In genomic region chr16:89297870-89298545, GRCh38 we compare ENCODE assay signal across 16 cellular contexts.
DNase-seq lines count a peak whose midpoint lies in the region; ATAC-seq and TF ChIP-seq lines count a peak whose summit lies in the region.
"Had no signal": no experiment of that assay in that cellular context is flagged by ENCODE, and none has a peak within 500 bp of the region (broad histone marks: within the 10 kb centered on the region; RNA-seq: fewer than 3 reads in every experiment).

No MANE protein-coding gene starts in this region.

- in situ Hi-C loops in transverse colon (cut with MboI; ENCODE audit: low pct_ligation_motif_present in 1 of 4, low pct_unique_long_range_greater_than_20kb in 1 of 4, low sequenced_read_pairs in 3 of 4): no loop called here

- H3K27me3 ChIP-seq in CD4-positive, alpha-beta T cell (ENCODE audit: control insufficient read depth, insufficient read depth, low read length): no peaks in the 10 kb centered on the region
- H3K27me3 ChIP-seq in GM23338 (ENCODE audit: insufficient read depth): no peaks in the 10 kb centered on the region
- H3K27me3 ChIP-seq in transverse colon: no peaks in the 10 kb centered on the region
- H3K27me3 ChIP-seq: SJCRH30, suprapubic skin had no signal

- H3F3A ChIP-seq in GM23338 (replicated peaks; ENCODE audit: low read depth): peaks cover 21% of the 10 kb centered on the region

- no peak for TF ChIP-seq EP300 in transverse colon (IDR thresholded peaks at IDR 0.05; ENCODE audit: low read depth)

- no peak overlapping the region for H3K4me2 ChIP-seq in GM23338
- H3K4me2 ChIP-seq: KMS-11 had no signal

- no peak for TF ChIP-seq POLR2A in transverse colon (IDR thresholded peaks at IDR 0.05)

- H3K27me3 Mint-ChIP-seq in CD4-positive, alpha-beta T cell: no peaks in the 10 kb centered on the region
- peaks cover 37% of the 10 kb centered on the region for H3K27me3 Mint-ChIP-seq in GM23338 (ENCODE audit: insufficient read depth, low read depth, poor library complexity)
- no peaks in the 10 kb centered on the region for H3K27me3 Mint-ChIP-seq in activated naive CD8-positive, alpha-beta T cell treated with anti-CD3 and anti-CD28 coated beads, Interleukin-2, amount 50 U/mL, for 24 hours
- no peaks in the 10 kb centered on the region for H3K27me3 Mint-ChIP-seq in naive thymus-derived CD8-positive, alpha-beta T cell
- H3K27me3 Mint-ChIP-seq: CD4-positive, CD25-positive, alpha-beta regulatory T cell had no signal

- no peaks in the 10 kb centered on the region for H3K9me2 ChIP-seq in GM23338 (ENCODE audit: insufficient read depth)

- H3K4me1 Mint-ChIP-seq in CD4-positive, alpha-beta T cell (ENCODE audit: low read depth): peaks cover 42% of the 10 kb centered on the region
- H3K4me1 Mint-ChIP-seq in GM23338: peaks cover 57% of the 10 kb centered on the region
- peaks cover 30% of the 10 kb centered on the region for H3K4me1 Mint-ChIP-seq in activated naive CD8-positive, alpha-beta T cell treated with anti-CD3 and anti-CD28 coated beads, Interleukin-2, amount 50 U/mL, for 24 hours
- H3K4me1 Mint-ChIP-seq in naive thymus-derived CD8-positive, alpha-beta T cell: peaks cover 27 to 67% (median 53%) of the 10 kb centered on the region in 4 donors

- peak overlapping the region; percentile 55 for H3K27ac Mint-ChIP-seq in CD4-positive, alpha-beta T cell
- H3K27ac Mint-ChIP-seq in GM23338: peak overlapping the region; percentile 82; the same call in 1 of the 2 replicates
- H3K27ac Mint-ChIP-seq in activated naive CD8-positive, alpha-beta T cell treated with anti-CD3 and anti-CD28 coated beads, Interleukin-2, amount 50 U/mL, for 24 hours: peak overlapping the region; percentile 30
- peak overlapping the region; percentile 27 to 82 (median 62) for H3K27ac Mint-ChIP-seq in naive thymus-derived CD8-positive, alpha-beta T cell

- no peak for DNase-seq in CD4-positive, alpha-beta T cell
- DNase-seq in GM23338 (ENCODE audit: low spot score) (no peak), transverse colon (no peak), NCI-H446 treated with DMSO at 0.1 percent for 48 hours (lab: John Stamatoyannopoulos, UW) (no peak), HK-2 (ENCODE audit: unreplicated experiment) (no peak)
- DNase-seq in activated naive CD8-positive, alpha-beta T cell treated with anti-CD3 and anti-CD28 coated beads, Interleukin-2, amount 50 U/mL, for 24 hours: no peak
- DNase-seq in naive thymus-derived CD8-positive, alpha-beta T cell: no peak
- DNase-seq: activated effector memory CD4-positive, alpha-beta T cell treated with Interleukin-2 at 50 U/mL for 16 hours; CD4-positive, CD25-positive, alpha-beta regulatory T cell; cerebellar nuclear complex; NCI-H187 had no signal

- CTCF ChIA-PET in CD4-positive, alpha-beta T cell (lab: Charles Lee): no interaction called here

- no peak overlapping the region for H2AFZ ChIP-seq in GM23338

- WGBS in transverse colon (ENCODE audit: low coverage in 1 of 2), 2 donors: 75% methylated on average over 17 of the region's 19 CpGs; no CpG with 5 or more reads in 1 of the 2 donors

- no peaks in the 10 kb centered on the region for H3K9me3 Mint-ChIP-seq in CD4-positive, alpha-beta T cell
- no peaks in the 10 kb centered on the region; the same call in none of the 3 replicates for H3K9me3 Mint-ChIP-seq in GM23338
- no peaks in the 10 kb centered on the region for H3K9me3 Mint-ChIP-seq in activated naive CD8-positive, alpha-beta T cell treated with anti-CD3 and anti-CD28 coated beads, Interleukin-2, amount 50 U/mL, for 24 hours
- H3K9me3 Mint-ChIP-seq in naive thymus-derived CD8-positive, alpha-beta T cell: no peaks in the 10 kb centered on the region
- H3K9me3 Mint-ChIP-seq: CD4-positive, CD25-positive, alpha-beta regulatory T cell had no signal

- no peaks in the 10 kb centered on the region for H3K9me3 ChIP-seq in CD4-positive, alpha-beta T cell (ENCODE audit: control insufficient read depth, low read length)
- no peaks in the 10 kb centered on the region for H3K9me3 ChIP-seq in transverse colon
- H3K9me3 ChIP-seq: SJCRH30, suprapubic skin had no signal

- H3K27ac ChIP-seq in CD4-positive, alpha-beta T cell (ENCODE audit: low read depth, low read length): no peak overlapping the region
- 0 out of 2 replicates have a peak overlapping the region, but pooled peaks have one; percentile 63 for H3K27ac ChIP-seq in GM23338 (ENCODE audit: low read depth)
- peak overlapping the region in 1 of 4 donors; percentile 10 for H3K27ac ChIP-seq in transverse colon
- H3K27ac ChIP-seq: KMS-11, SJCRH30, suprapubic skin had no signal

- TF ChIP-seq CTCF in CD4-positive, alpha-beta T cell (IDR thresholded peaks at IDR 0.05): no peak
- no peak for TF ChIP-seq CTCF in GM23338 (conservative IDR thresholded peaks at IDR 0.05; ENCODE audit: low read depth in 2 of 2)
- no peak for TF ChIP-seq CTCF in transverse colon (IDR thresholded peaks at IDR 0.05)

- H3K4me3 ChIP-seq in GM23338: no peak overlapping the region
- no peak overlapping the region for H3K4me3 ChIP-seq in transverse colon
- H3K4me3 ChIP-seq: SJCRH30, suprapubic skin had no signal

- no peak overlapping the region for H3K4me3 Mint-ChIP-seq in CD4-positive, alpha-beta T cell
- peak overlapping the region; percentile 27; the same call in 1 of the 3 replicates for H3K4me3 Mint-ChIP-seq in GM23338
- peak overlapping the region; percentile 9 for H3K4me3 Mint-ChIP-seq in activated naive CD8-positive, alpha-beta T cell treated with anti-CD3 and anti-CD28 coated beads, Interleukin-2, amount 50 U/mL, for 24 hours
- H3K4me3 Mint-ChIP-seq in naive thymus-derived CD8-positive, alpha-beta T cell: peak overlapping the region in 3 of 10 donors; percentile 23 to 49 (median 39)

- intact Hi-C loops in CD4-positive, alpha-beta T cell (cut with DNase I, micrococcal nuclease): no loop called here
- intact Hi-C loops in transverse colon (cut with DNase I; ENCODE audit: low total_unique reads): no loop called here

- peaks cover 78% of the 10 kb centered on the region for H3K79me2 ChIP-seq in GM23338 (replicated peaks; ENCODE audit: insufficient read depth)

- H3K4me1 ChIP-seq in GM23338 (ENCODE audit: insufficient read depth) (peaks cover 34% of the 10 kb centered on the region), transverse colon (peaks cover 11 to 34% (median 22%) of the 10 kb centered on the region in 4 donors)

- ATAC-seq in CD4-positive, alpha-beta T cell (ENCODE audit: poor library complexity): no peak
- no peak for ATAC-seq in GM23338
- ATAC-seq in activated naive CD8-positive, alpha-beta T cell treated with anti-CD3 and anti-CD28 coated beads, Interleukin-2, amount 50 U/mL, for 24 hours: no peak
- ATAC-seq in naive thymus-derived CD8-positive, alpha-beta T cell: no peak
- no peak for ATAC-seq in HG03159 (IDR thresholded peaks at IDR 0.05; ENCODE audit: unreplicated experiment)
- ATAC-seq: sciatic nerve had no signal

- POLR2A ChIA-PET in CD4-positive, alpha-beta T cell (lab: Charles Lee): interaction anchor here (1.2 kb wide), 1 partner anchor 18 kb away, joined by 4 read pairs; no protein-coding TSS in a partner anchor
- POLR2A ChIA-PET in naive thymus-derived CD8-positive, alpha-beta T cell (lab: Charles Lee): interaction anchor here (0.9 to 2.3 kb wide), 3 partner anchors 17 to 158 kb away, joined by 3 to 5 read pairs (median 3); no protein-coding TSS in a partner anchor

- no peaks in the 10 kb centered on the region for H3K36me3 ChIP-seq in GM23338 (ENCODE audit: insufficient read depth)
- no peaks in the 10 kb centered on the region for H3K36me3 ChIP-seq in transverse colon

- peaks cover 43% of the 10 kb centered on the region for H3K36me3 Mint-ChIP-seq in CD4-positive, alpha-beta T cell (ENCODE audit: low read depth)
- H3K36me3 Mint-ChIP-seq in GM23338 (ENCODE audit: low read depth): peaks cover 25% of the 10 kb centered on the region; the same call in 2 of the 3 replicates
- H3K36me3 Mint-ChIP-seq in activated naive CD8-positive, alpha-beta T cell treated with anti-CD3 and anti-CD28 coated beads, Interleukin-2, amount 50 U/mL, for 24 hours (ENCODE audit: low read depth): peaks cover 13% of the 10 kb centered on the region
- peaks cover 0 to 26% (median 6%) of the 10 kb centered on the region in 3 donors for H3K36me3 Mint-ChIP-seq in naive thymus-derived CD8-positive, alpha-beta T cell

- peaks cover 51% of the 10 kb centered on the region for H4K20me1 ChIP-seq in GM23338 (replicated peaks; ENCODE audit: insufficient read depth)

TF ChIP-seq in GM23338, 12 proteins besides CTCF, POLR2A, EP300 and RAD21 (continues in another document):
- TF ChIP-seq, protein P1, sequence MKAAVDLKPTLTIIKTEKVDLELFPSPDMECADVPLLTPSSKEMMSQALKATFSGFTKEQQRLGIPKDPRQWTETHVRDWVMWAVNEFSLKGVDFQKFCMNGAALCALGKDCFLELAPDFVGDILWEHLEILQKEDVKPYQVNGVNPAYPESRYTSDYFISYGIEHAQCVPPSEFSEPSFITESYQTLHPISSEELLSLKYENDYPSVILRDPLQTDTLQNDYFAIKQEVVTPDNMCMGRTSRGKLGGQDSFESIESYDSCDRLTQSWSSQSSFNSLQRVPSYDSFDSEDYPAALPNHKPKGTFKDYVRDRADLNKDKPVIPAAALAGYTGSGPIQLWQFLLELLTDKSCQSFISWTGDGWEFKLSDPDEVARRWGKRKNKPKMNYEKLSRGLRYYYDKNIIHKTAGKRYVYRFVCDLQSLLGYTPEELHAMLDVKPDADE (IDR thresholded peaks at IDR 0.05): no peak
- TF ChIP-seq REST (IDR thresholded peaks at IDR 0.05; ENCODE audit: unreplicated experiment): no peak
- TF ChIP-seq ZNF331 (CRISPR knock-in tag; IDR thresholded peaks at IDR 0.05; ENCODE audit: low read depth): no peak

Comparison
In these comparisons a context has a peak if more than half of its experiments do, and no peak if none do; other contexts are left out.
1. H3K27ac Mint-ChIP-seq: peak in every context shown above with its lines; median percentile 82 in GM23338; 62 in naive thymus-derived CD8-positive, alpha-beta T cell; 55 in CD4-positive, alpha-beta T cell; 30 in activated naive CD8-positive, alpha-beta T cell treated with anti-CD3 and anti-CD28 coated beads, Interleukin-2, amount 50 U/mL, for 24 hours.